ENCODE assay signal across 20 cellular contexts in the genomic region with DNA sequence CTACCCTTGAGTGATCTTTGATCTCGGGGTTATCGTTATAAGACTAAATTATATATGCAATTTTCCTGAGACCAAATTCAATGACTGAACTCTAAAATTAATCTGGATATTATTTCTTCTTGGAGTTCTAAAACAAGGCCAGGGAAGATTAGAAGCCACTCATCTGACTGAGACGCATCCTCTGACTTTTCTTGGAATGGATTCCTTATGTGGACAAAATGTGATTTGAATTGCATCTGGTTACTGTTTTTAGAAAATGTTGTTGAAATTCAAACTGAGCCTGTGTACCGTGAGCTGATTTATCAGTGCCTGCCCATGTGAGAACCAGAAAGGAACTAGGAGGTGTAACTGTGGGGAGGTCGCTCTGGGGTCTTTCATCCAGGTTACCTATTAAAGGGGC.
"Had no signal": no experiment of that assay in that cellular context is flagged by ENCODE, and none has a peak within 500 bp of the region (broad histone marks: within the 10 kb centered on the region; RNA-seq: fewer than 3 reads in every experiment).

No MANE protein-coding gene starts in this region.

- DNase-seq: KBM-7; MV-4-11; NCI-H1048; NCI-H1105; NCI-H1417; NCI-H146; NCI-H1694 treated with DMSO at 0.1 percent for 48 hours; NCI-H1930; NCI-H2081; NCI-H2107; NCI-H2227 treated with DMSO at 0.1 percent for 48 hours; NCI-H524; NCI-H526 treated with DMSO at 0.1 percent for 48 hours; NCI-H748 treated with DMSO at 0.1 percent for 48 hours; NK-92 treated with Interleukin-12 subunit alpha and Interleukin-12 subunit beta, amount 100 ng/mL, for 24 hours; PC-3; SHP77; SK-N-SH had no signal

- H3K4me2 ChIP-seq: SK-N-SH had no signal

- H3K9me2 ChIP-seq: SK-N-SH had no signal

- H3K9me3 ChIP-seq: SK-N-SH had no signal

- H3K27ac ChIP-seq: RWPE1 had no signal

- ATAC-seq: Panc1, PC-3 had no signal

- H3K9ac ChIP-seq: SK-N-SH had no signal
